9 cellular contexts compared by ENCODE assay signal in the genomic region with DNA sequence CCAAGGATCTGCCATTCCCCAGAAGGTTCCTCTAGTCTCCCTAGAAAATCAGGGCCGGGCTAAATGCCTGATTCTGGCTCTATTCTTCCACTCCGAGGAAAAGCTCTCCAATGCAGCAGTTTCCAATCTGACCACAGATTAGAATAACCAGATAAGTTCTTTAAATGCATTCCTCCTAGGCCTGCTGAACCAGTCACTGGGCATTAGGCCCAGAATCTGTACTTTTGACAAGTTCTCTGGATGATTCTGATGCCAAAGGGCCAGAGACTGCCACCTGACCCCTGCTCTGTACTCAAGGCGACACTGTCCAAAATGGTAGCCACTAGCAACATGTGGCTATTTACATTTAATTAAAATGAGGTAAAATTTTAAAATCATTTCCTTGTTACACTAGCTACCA. TPM values are rescaled to one million over a fixed set of nuclear protein-coding genes. Genes with fewer than 3 reads are reported as not detected.
DNase-seq lines count a peak whose midpoint lies in the region; ATAC-seq and TF ChIP-seq lines count a peak whose summit lies in the region.
"Had no signal": no experiment of that assay in that cellular context is flagged by ENCODE, and none has a peak within 500 bp of the region (broad histone marks: within the 10 kb centered on the region; RNA-seq: fewer than 3 reads in every experiment).

No MANE protein-coding gene starts in this region.

- ATAC-seq in body of pancreas, result peak; percentile 79
- peak; percentile 66 for ATAC-seq in left lobe of liver

- H3K36me3 ChIP-seq in body of pancreas (replicated peaks in 1 of 2; ENCODE audit: insufficient read depth in 1 of 2, low read depth in 2 of 2), result no peaks in the 10 kb centered on the region
- H3K36me3 ChIP-seq in thyroid gland, result no peaks in the 10 kb centered on the region

- no peaks in the 10 kb centered on the region for H3K27me3 ChIP-seq in body of pancreas
- H3K27me3 ChIP-seq in thyroid gland, result no peaks in the 10 kb centered on the region

- H3K9me3 ChIP-seq in body of pancreas, result no peaks in the 10 kb centered on the region
- H3K9me3 ChIP-seq in thyroid gland, result no peaks in the 10 kb centered on the region

- peak overlapping the region; percentile 71 to 85 (median 74) for H3K27ac ChIP-seq in body of pancreas
- peak overlapping the region; percentile 53 to 82 (median 79) for H3K27ac ChIP-seq in thyroid gland

- H3K4me1 ChIP-seq in body of pancreas, result peaks cover 93% of the 10 kb centered on the region
- peaks cover 65 to 84% of the 10 kb centered on the region in 2 donors for H3K4me1 ChIP-seq in thyroid gland

- no peak for TF ChIP-seq CTCF in body of pancreas (IDR thresholded peaks at IDR 0.05)
- TF ChIP-seq CTCF in thyroid gland (IDR thresholded peaks at IDR 0.05), result peak in 1 of 6 experiments; percentile 19

- H3K27ac Mint-ChIP-seq in activated CD4-positive, alpha-beta T cell treated with anti-CD3 and anti-CD28 coated beads, Interleukin-2, amount 10 ng/mL, durations not matched to agents 24 days and 14 days, result peak overlapping the region; percentile 28

- WGBS in body of pancreas, 2 donors, result 3 to 16% methylated on average over 3 of the region's 3 CpGs
- 13 to 19% methylated on average over 3 of the region's 3 CpGs for WGBS in thyroid gland, 2 donors

- no peaks in the 10 kb centered on the region for H3K9me3 Mint-ChIP-seq in activated CD4-positive, alpha-beta T cell treated with anti-CD3 and anti-CD28 coated beads, Interleukin-2, amount 10 ng/mL, durations not matched to agents 24 days and 14 days

- no peak overlapping the region for H3K4me3 ChIP-seq in body of pancreas
- no peak overlapping the region for H3K4me3 ChIP-seq in thyroid gland (replicated peaks in 1 of 3)

- H3K27me3 Mint-ChIP-seq in activated CD4-positive, alpha-beta T cell treated with anti-CD3 and anti-CD28 coated beads, Interleukin-2, amount 10 ng/mL, durations not matched to agents 24 days and 14 days, result no peaks in the 10 kb centered on the region

- intact Hi-C loops in activated CD4-positive, alpha-beta T cell treated with anti-CD3 and anti-CD28 coated beads, Interleukin-2, amount 10 ng/mL, durations not matched to agents 24 days and 14 days (cut with micrococcal nuclease), result no loop called here
- intact Hi-C loops in body of pancreas (cut with DNase I), result no loop called here
- intact Hi-C loops in thyroid gland (cut with DNase I), result no loop called here

- no peak overlapping the region for H3K4me3 Mint-ChIP-seq in activated CD4-positive, alpha-beta T cell treated with anti-CD3 and anti-CD28 coated beads, Interleukin-2, amount 10 ng/mL, durations not matched to agents 24 days and 14 days

- no peak for TF ChIP-seq POLR2A in body of pancreas (IDR thresholded peaks at IDR 0.05)
- TF ChIP-seq POLR2A in thyroid gland (IDR thresholded peaks at IDR 0.05), result no peak

- H3K36me3 Mint-ChIP-seq in activated CD4-positive, alpha-beta T cell treated with anti-CD3 and anti-CD28 coated beads, Interleukin-2, amount 10 ng/mL, durations not matched to agents 24 days and 14 days (ENCODE audit: low read depth), result peaks cover 67% of the 10 kb centered on the region

- peaks cover 70% of the 10 kb centered on the region for H3K4me1 Mint-ChIP-seq in activated CD4-positive, alpha-beta T cell treated with anti-CD3 and anti-CD28 coated beads, Interleukin-2, amount 10 ng/mL, durations not matched to agents 24 days and 14 days

- no peak for DNase-seq in activated CD4-positive, alpha-beta T cell treated with anti-CD3 and anti-CD28 coated beads, Interleukin-2, amount 10 ng/mL, durations not matched to agents 24 days and 14 days
- DNase-seq in activated CD4-positive, alpha-beta T cell treated with anti-CD3 and anti-CD28 coated beads for 1 hour, result no peak
- DNase-seq in body of pancreas (peak; percentile 73 to 85 (median 78)), left lobe of liver (ENCODE audit: low spot score) (peak; percentile 84), thyroid gland (peak; percentile 82 to 85), CD1c-positive myeloid dendritic cell (ENCODE audit: extremely low spot score) (no peak), GM19238 (ENCODE audit: insufficient read length, low spot score) (no peak)
- DNase-seq in stimulated activated CD4-positive, alpha-beta T cell treated with anti-CD3 and anti-CD28 coated beads, Interleukin-1b, Interleukin-23, amount 100 ng/mL, for 48 hours, result no peak
- DNase-seq: AML-193 had no signal

RNA-seq across cellular contexts. Expression of gene MAP3K14, which starts 22.3 kb away (rescaled TPM):
- total RNA-seq in activated CD4-positive, alpha-beta T cell treated with anti-CD3 and anti-CD28 coated beads, Interleukin-2, amount 10 ng/mL, durations not matched to agents 24 days and 14 days, result 57.4 and 61.0 TPM in 2 replicates
- 1 to 10 TPM; 6.5 to 9.9 TPM for total RNA-seq in body of pancreas
- total RNA-seq in left lobe of liver, result 6.9 TPM
- 10 to 100 TPM in 1 of 4 donors, 1 to 10 TPM in 3; 4.1 to 21.7 (median 6.2) TPM for total RNA-seq in thyroid gland

RNA-seq across cellular contexts. Expression of gene SPATA32, which starts 32.6 kb away (rescaled TPM):
- total RNA-seq in activated CD4-positive, alpha-beta T cell treated with anti-CD3 and anti-CD28 coated beads, Interleukin-2, amount 10 ng/mL, durations not matched to agents 24 days and 14 days, result 0.28 and 0.40 TPM in 2 replicates
- 1 to 10 TPM in 1 of 2 donors, not detected in 1; 1.0 TPM for total RNA-seq in body of pancreas
- total RNA-seq in left lobe of liver, result not detected
- not detected for total RNA-seq in thyroid gland

Comparison
In these comparisons a context has a peak if more than half of its experiments do, and no peak if none do; other contexts are left out.
1. DNase-seq: peak in body of pancreas (4 of 4), left lobe of liver (single experiment) and thyroid gland (2 of 2); none in activated CD4-positive, alpha-beta T cell treated with anti-CD3 and anti-CD28 coated beads, Interleukin-2, amount 10 ng/mL, durations not matched to agents 24 days and 14 days (single experiment), activated CD4-positive, alpha-beta T cell treated with anti-CD3 and anti-CD28 coated beads for 1 hour (single experiment), CD1c-positive myeloid dendritic cell (single experiment), GM19238 (single experiment) and stimulated activated CD4-positive, alpha-beta T cell treated with anti-CD3 and anti-CD28 coated beads, Interleukin-1b, Interleukin-23, amount 100 ng/mL, for 48 hours (single experiment).